In the genomic region with DNA sequence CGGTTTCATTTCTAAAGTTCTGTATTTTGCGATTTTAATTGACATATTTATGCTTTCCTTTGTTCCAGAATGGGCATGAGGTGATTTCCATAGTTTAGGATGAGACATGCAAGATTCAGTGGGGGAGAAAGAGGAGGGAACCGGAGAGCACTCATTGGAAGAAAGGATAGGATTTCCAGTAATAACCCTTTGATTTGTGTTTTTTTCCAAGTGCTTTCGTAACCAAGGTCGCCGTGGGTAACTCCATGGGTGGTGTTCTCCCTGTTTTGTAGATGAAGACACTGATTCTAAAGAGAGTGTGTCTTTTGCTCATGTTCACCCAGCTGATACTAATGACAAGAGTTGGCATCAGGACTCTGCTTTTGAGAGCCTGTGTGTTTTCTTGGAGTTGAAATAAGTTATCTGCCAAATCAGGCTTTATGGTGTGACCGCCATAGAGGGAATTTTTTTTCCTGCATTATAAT, we compare ENCODE assay signal across 9 cellular contexts.
DNase-seq lines count a peak whose midpoint lies in the region; ATAC-seq lines count a peak whose summit lies in the region.
"Had no signal": no experiment of that assay in that cellular context is flagged by ENCODE, and none has a peak within 500 bp of the region (broad histone marks: within the 10 kb centered on the region; RNA-seq: fewer than 3 reads in every experiment).

No MANE protein-coding gene starts in this region.

- H3K4me1 Mint-ChIP-seq in T-helper 1 cell treated with Interleukin-12 subunit alpha and Interleukin-12 subunit beta and Interleukin-4 antibody, amounts not matched to agents 30 μg/mL and 1 μg/mL, for 36 hours (ENCODE audit: low read depth) = peaks cover 55% of the 10 kb centered on the region

- peaks cover 36% of the 10 kb centered on the region for H3K27me3 Mint-ChIP-seq in T-helper 1 cell treated with Interleukin-12 subunit alpha and Interleukin-12 subunit beta and Interleukin-4 antibody, amounts not matched to agents 30 μg/mL and 1 μg/mL, for 36 hours (ENCODE audit: low read depth)

- peaks cover 50% of the 10 kb centered on the region for H3K36me3 Mint-ChIP-seq in T-helper 1 cell treated with Interleukin-12 subunit alpha and Interleukin-12 subunit beta and Interleukin-4 antibody, amounts not matched to agents 30 μg/mL and 1 μg/mL, for 36 hours (ENCODE audit: low read depth)

- H3K4me1 ChIP-seq in adipocyte (ENCODE audit: control insufficient read depth, insufficient read depth, low read length) (peaks cover 56% of the 10 kb centered on the region), thymus (ENCODE audit: control insufficient read depth, insufficient read depth, low read length) (peaks cover 30% of the 10 kb centered on the region)

- H3K9me3 Mint-ChIP-seq in T-helper 1 cell treated with Interleukin-12 subunit alpha and Interleukin-12 subunit beta and Interleukin-4 antibody, amounts not matched to agents 30 μg/mL and 1 μg/mL, for 36 hours = peaks cover 9% of the 10 kb centered on the region

- H3K27ac Mint-ChIP-seq in T-helper 1 cell treated with Interleukin-12 subunit alpha and Interleukin-12 subunit beta and Interleukin-4 antibody, amounts not matched to agents 30 μg/mL and 1 μg/mL, for 36 hours = peak overlapping the region; percentile 32

- peak; percentile 23 for ATAC-seq in left lobe of liver
- ATAC-seq in HG03469 (IDR thresholded peaks at IDR 0.05; ENCODE audit: unreplicated experiment) = no peak
- no peak for ATAC-seq in HG03457 (IDR thresholded peaks at IDR 0.05; ENCODE audit: unreplicated experiment)
- no peak for ATAC-seq in GM19397 (IDR thresholded peaks at IDR 0.05; ENCODE audit: unreplicated experiment)
- ATAC-seq: A549 had no signal

- H3K4me3 ChIP-seq in adipocyte (ENCODE audit: low read length) (peak overlapping the region; percentile 43), thymus (ENCODE audit: low read length) (no peak overlapping the region)
- H3K4me3 ChIP-seq: A549 had no signal

- DNase-seq in T-helper 1 cell (no peak), adipocyte (ENCODE audit: low read depth) (peak; percentile 58), left lobe of liver (ENCODE audit: low spot score) (no peak)

- peaks cover 5% of the 10 kb centered on the region for H3K36me3 ChIP-seq in adipocyte (ENCODE audit: control insufficient read depth, insufficient read depth, low read length, severe bottlenecking)
- no peaks in the 10 kb centered on the region for H3K36me3 ChIP-seq in thymus (ENCODE audit: control insufficient read depth, insufficient read depth)

- peak overlapping the region; percentile 36 for H3K27ac ChIP-seq in thymus (ENCODE audit: low read depth)

- WGBS in thymus = 92% methylated on average over 7 of the region's 7 CpGs

- peak overlapping the region; percentile 88 for H3K9ac ChIP-seq in adipocyte (ENCODE audit: low read length)

- H3K27me3 ChIP-seq in adipocyte (replicated peaks; ENCODE audit: control insufficient read depth, insufficient read depth, low read length) (no peaks in the 10 kb centered on the region), thymus (ENCODE audit: control insufficient read depth, insufficient read depth) (no peaks in the 10 kb centered on the region)

- H3K9me3 ChIP-seq in adipocyte (ENCODE audit: control insufficient read depth, low read length) (no peaks in the 10 kb centered on the region), thymus (ENCODE audit: control insufficient read depth) (no peaks in the 10 kb centered on the region)
- H3K9me3 ChIP-seq: A549 had no signal

- no peak overlapping the region for H3K4me3 Mint-ChIP-seq in T-helper 1 cell treated with Interleukin-12 subunit alpha and Interleukin-12 subunit beta and Interleukin-4 antibody, amounts not matched to agents 30 μg/mL and 1 μg/mL, for 36 hours
